In the genomic region with DNA sequence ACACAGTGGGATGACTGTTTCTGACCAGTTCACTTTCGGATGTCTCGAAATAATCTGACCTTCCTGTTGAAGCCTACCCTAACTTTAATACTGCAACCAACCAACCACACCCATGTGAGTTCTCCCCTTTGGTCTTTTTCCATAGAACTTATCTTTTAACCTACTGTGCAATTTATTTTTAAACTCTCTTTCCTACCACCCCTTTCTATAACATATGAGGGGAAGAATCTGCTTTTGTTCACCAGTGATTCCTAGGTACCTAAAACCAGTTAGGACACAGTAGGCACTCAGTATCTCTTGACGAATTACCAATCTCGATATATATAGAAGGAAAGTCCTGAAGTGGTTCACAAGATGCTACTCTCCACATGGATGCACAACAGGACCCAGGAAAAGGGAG, we compare ENCODE assay signal across 18 cellular contexts. TPM values are rescaled to one million over a fixed set of nuclear protein-coding genes. Genes with fewer than 3 reads are reported as not detected.
A peak's percentile ranks its signal among the peaks of the same experiment; 100 is the strongest.
DNase-seq lines count a peak whose midpoint lies in the region; ATAC-seq, FAIRE-seq and TF ChIP-seq lines count a peak whose summit lies in the region.
"Had no signal": no experiment of that assay in that cellular context is flagged by ENCODE, and none has a peak within 500 bp of the region (broad histone marks: within the 10 kb centered on the region; RNA-seq: fewer than 3 reads in every experiment).

No MANE protein-coding gene starts in this region.

- no peaks in the 10 kb centered on the region for H3K9me3 Mint-ChIP-seq in naive thymus-derived CD8-positive, alpha-beta T cell
- no peaks in the 10 kb centered on the region for H3K9me3 Mint-ChIP-seq in CD8-positive, alpha-beta memory T cell
- H3K9me3 Mint-ChIP-seq: CD4-positive, alpha-beta T cell had no signal

- POLR2A ChIA-PET in HepG2 (lab: Yijun Ruan, JAX): no interaction called here
- POLR2A ChIA-PET in naive thymus-derived CD8-positive, alpha-beta T cell (lab: Charles Lee): interaction anchor here (0.6 kb wide), 1 partner anchor 49 kb away, joined by 5 read pairs; no protein-coding TSS in a partner anchor
- POLR2A ChIA-PET in CD8-positive, alpha-beta memory T cell (lab: Charles Lee): no interaction called here

- peaks cover 5% of the 10 kb centered on the region; the same call in 1 of the 2 replicates for H4K20me1 ChIP-seq in HepG2 (ENCODE audit: insufficient read depth, low read length)

- no peak overlapping the region for H3K4me3 Mint-ChIP-seq in T-helper 17 cell
- H3K4me3 Mint-ChIP-seq in naive thymus-derived CD8-positive, alpha-beta T cell: no peak overlapping the region
- H3K4me3 Mint-ChIP-seq in CD8-positive, alpha-beta memory T cell: no peak overlapping the region
- H3K4me3 Mint-ChIP-seq: CD4-positive, alpha-beta T cell had no signal

- H3K4me3 ChIP-seq in HepG2 (replicated peaks in 1 of 3; ENCODE audit: insufficient read depth in 1 of 3, low read depth in 2 of 3, low read length in 3 of 3) (no peak overlapping the region), right lobe of liver (no peak overlapping the region)
- H3K4me3 ChIP-seq in CD8-positive, alpha-beta memory T cell (ENCODE audit: low read length): no peak overlapping the region
- H3K4me3 ChIP-seq: GM23248 had no signal

- no peak overlapping the region for H3K4me2 ChIP-seq in HepG2 (ENCODE audit: low read depth, low read length)

- intact Hi-C loops in HepG2 (cut with micrococcal nuclease; ENCODE audit: unreplicated experiment): no loop called here
- intact Hi-C loops in right lobe of liver (cut with DNase I): no loop called here
- intact Hi-C loops in left colon (cut with DNase I, micrococcal nuclease): no loop called here

- no peak for FAIRE-seq in HepG2 (lab: Jason Lieb, UNC)
- FAIRE-seq: A204.1, H54 had no signal

- H3K4me1 ChIP-seq in HepG2 (ENCODE audit: insufficient read depth, low read length) (peaks cover 9% of the 10 kb centered on the region), right lobe of liver (peaks cover 0 to 3% (median 0%) of the 10 kb centered on the region in 4 donors)
- H3K4me1 ChIP-seq in CD8-positive, alpha-beta memory T cell (ENCODE audit: insufficient read depth, low read length): no peaks in the 10 kb centered on the region
- H3K4me1 ChIP-seq: BE2C had no signal

- CTCF ChIA-PET in HepG2 (lab: Yijun Ruan, JAX; ENCODE audit: low intra/inter-chr PET ratio, low total read pairs): no interaction called here
- CTCF ChIA-PET in CD8-positive, alpha-beta memory T cell (lab: Charles Lee): no interaction called here

- TF ChIP-seq RAD21 in HepG2 (CRISPR knock-in tag; IDR thresholded peaks at IDR 0.05): no peak

- peaks cover 12% of the 10 kb centered on the region for H3K79me2 ChIP-seq in HepG2 (ENCODE audit: insufficient read depth, low read length)

- TF ChIP-seq CTCF in HepG2 (CRISPR knock-in tag; IDR thresholded peaks at IDR 0.05): no peak
- TF ChIP-seq CTCF in right lobe of liver (IDR thresholded peaks at IDR 0.05): no peak

- H3K36me3 ChIP-seq in HepG2 (replicated peaks in 1 of 2; ENCODE audit: control insufficient read depth in 1 of 2, insufficient read depth in 2 of 2, low read length in 2 of 2) (peaks cover 1 to 17% of the 10 kb centered on the region in 2 experiments; a peak in 4 of 5 replicates), right lobe of liver (peaks cover 0 to 41% (median 18%) of the 10 kb centered on the region in 4 donors)
- H3K36me3 ChIP-seq in CD8-positive, alpha-beta memory T cell (ENCODE audit: insufficient read depth, low read length): peaks cover 4% of the 10 kb centered on the region

- no TSS peak for BruUV-seq in HepG2 (replicated peaks; lab: Mats Ljungman, UMichigan)

- no peaks in the 10 kb centered on the region for H3K27me3 Mint-ChIP-seq in T-helper 17 cell
- H3K27me3 Mint-ChIP-seq in naive thymus-derived CD8-positive, alpha-beta T cell: no peaks in the 10 kb centered on the region
- H3K27me3 Mint-ChIP-seq in CD8-positive, alpha-beta memory T cell: no peaks in the 10 kb centered on the region
- H3K27me3 Mint-ChIP-seq: CD4-positive, alpha-beta T cell had no signal

- H3K36me3 Mint-ChIP-seq in T-helper 17 cell (ENCODE audit: low read depth): peaks cover 5% of the 10 kb centered on the region
- peaks cover 4 to 51% (median 10%) of the 10 kb centered on the region in 3 donors for H3K36me3 Mint-ChIP-seq in naive thymus-derived CD8-positive, alpha-beta T cell
- peaks cover 0 to 56% (median 4%) of the 10 kb centered on the region in 3 donors for H3K36me3 Mint-ChIP-seq in CD8-positive, alpha-beta memory T cell

- H3K27me3 ChIP-seq in HepG2 (ENCODE audit: control insufficient read depth in 1 of 2, insufficient read depth in 2 of 2, low read length in 2 of 2) (no peaks in the 10 kb centered on the region), right lobe of liver (no peaks in the 10 kb centered on the region)
- H3K27me3 ChIP-seq in CD8-positive, alpha-beta memory T cell (ENCODE audit: insufficient read depth, low read length, poor library complexity, severe bottlenecking): no peaks in the 10 kb centered on the region
- H3K27me3 ChIP-seq: BE2C had no signal

- TF ChIP-seq EP300 in HepG2 (IDR thresholded peaks at IDR 0.05; ENCODE audit: low read depth in 2 of 2, low read length in 2 of 2): no peak
- TF ChIP-seq EP300 in HepG2 (CRISPR knock-in tag; IDR thresholded peaks at IDR 0.05; ENCODE audit: borderline replicate concordance): no peak

- no peak overlapping the region for H3K27ac ChIP-seq in HepG2 (ENCODE audit: extremely low read length, insufficient read depth, low read length)
- H3K27ac ChIP-seq in right lobe of liver: no peak overlapping the region
- no peak overlapping the region for H3K27ac ChIP-seq in CD8-positive, alpha-beta memory T cell (ENCODE audit: low read depth, low read length)
- H3K27ac ChIP-seq: C4-2B, GM23248 had no signal

- TF ChIP-seq POLR2A in HepG2 (IDR thresholded peaks at IDR 0.05; ENCODE audit: insufficient read depth in 1 of 2, low read depth in 2 of 2, low read length in 2 of 2) (no peak), right lobe of liver (IDR thresholded peaks at IDR 0.05) (no peak), GM18505 (IDR thresholded peaks at IDR 0.05; ENCODE audit: borderline replicate concordance, extremely low read depth, insufficient read depth, insufficient read length) (peak; percentile 22)

- in situ Hi-C loops in HepG2 (cut with HindIII; ENCODE audit: extremely low pct_ligation_motif_present, low pct_unique_long_range_greater_than_20kb): no loop called here

- H3K9ac ChIP-seq in HepG2 (ENCODE audit: insufficient read depth, low read depth, low read length): no peak overlapping the region
- H3K9ac ChIP-seq: GM23248 had no signal

- ATAC-seq in HepG2: no peak
- ATAC-seq in right lobe of liver: no peak
- no peak for ATAC-seq in GM18505 (IDR thresholded peaks at IDR 0.05; ENCODE audit: unreplicated experiment)
- no peak for ATAC-seq in T-helper 17 cell
- peak; percentile 18 for ATAC-seq in left colon
- no peak for ATAC-seq in naive thymus-derived CD8-positive, alpha-beta T cell

- peaks cover 9% of the 10 kb centered on the region for H3K4me1 Mint-ChIP-seq in T-helper 17 cell
- peaks cover 2 to 21% (median 19%) of the 10 kb centered on the region in 4 donors for H3K4me1 Mint-ChIP-seq in naive thymus-derived CD8-positive, alpha-beta T cell
- peaks cover 9 to 23% (median 11%) of the 10 kb centered on the region in 3 donors for H3K4me1 Mint-ChIP-seq in CD8-positive, alpha-beta memory T cell

- 98% methylated on average over 4 of the region's 4 CpGs for WGBS in HepG2 (ENCODE audit: low lambda C conversion rate)
- WGBS in right lobe of liver (ENCODE audit: insufficient coverage, low coverage, low lambda C conversion rate, missing lambda C conversion rate): 72% methylated on average over 2 of the region's 4 CpGs

- DNase-seq in HepG2 (ENCODE audit: low spot score) (no peak), right lobe of liver (no peak), T-helper 17 cell (no peak), left colon (no peak)
- no peak for DNase-seq in naive thymus-derived CD8-positive, alpha-beta T cell
- no peak for DNase-seq in CD8-positive, alpha-beta memory T cell
- DNase-seq: ACHN; BE2C; CD4-positive, alpha-beta T cell; DMS153; DMS79; GDM1; GM23248; HCEC 1CT had no signal

- H3K9me3 ChIP-seq in HepG2 (ENCODE audit: low read length): no peaks in the 10 kb centered on the region
- H3K9me3 ChIP-seq in right lobe of liver: no peaks in the 10 kb centered on the region
- no peaks in the 10 kb centered on the region for H3K9me3 ChIP-seq in T-helper 17 cell (ENCODE audit: control insufficient read depth, low read length, poor library complexity, severe bottlenecking)
- H3K9me3 ChIP-seq in CD8-positive, alpha-beta memory T cell (ENCODE audit: low read length): no peaks in the 10 kb centered on the region
- H3K9me3 ChIP-seq: BE2C had no signal

- peak overlapping the region; percentile 79 for H3K27ac Mint-ChIP-seq in T-helper 17 cell
- no peak overlapping the region for H3K27ac Mint-ChIP-seq in naive thymus-derived CD8-positive, alpha-beta T cell
- H3K27ac Mint-ChIP-seq in CD8-positive, alpha-beta memory T cell: peak overlapping the region in 3 of 8 donors; percentile 7 to 42 (median 37)

- H2AFZ ChIP-seq in HepG2 (ENCODE audit: low read length): no peak overlapping the region
- H2AFZ ChIP-seq: GM23248 had no signal

RNA-seq across cellular contexts. Expression of gene COX7A2, which starts 7.0 kb away (rescaled TPM):
- total RNA-seq in HepG2 (2016; rRNA removed; fragmentation: Illumina TruSeq; extraction: Trizol) (481 and 556 TPM in 2 replicates), right lobe of liver (100 to 1,000 TPM; 159 to 345 (median 218) TPM), T-helper 17 cell (100 to 1,000 TPM; 189 to 214 TPM), left colon (100 to 1,000 TPM; 704 to 802 TPM)
- total RNA-seq in HepG2 (2016; cell fraction: cytosol; rRNA removed; fragmentation: Illumina TruSeq; extraction: Trizol; ENCODE audit: low read depth): 280 and 328 TPM in 2 replicates
- 517 and 605 TPM in 2 replicates for total RNA-seq in HepG2 (2016; cell fraction: insoluble cytoplasmic fraction; rRNA removed; fragmentation: Illumina TruSeq; extraction: Trizol)
- 294 and 325 TPM in 2 replicates for total RNA-seq in HepG2 (2016; cell fraction: membrane; rRNA removed; fragmentation: Illumina TruSeq; extraction: Trizol)
- total RNA-seq in HepG2 (2016; cell fraction: nucleus; rRNA removed; fragmentation: Illumina TruSeq; extraction: Trizol): 231 and 261 TPM in 2 replicates
- polyA plus RNA-seq in HepG2 (2011; rRNA removed): 311 and 407 TPM in 2 replicates
- 137 and 186 TPM in 2 replicates for polyA plus RNA-seq in HepG2 (2011; cell fraction: cytosol; rRNA removed)
- 59.1 and 61.9 TPM in 2 replicates for polyA plus RNA-seq in HepG2 (2011; cell fraction: nucleus; rRNA removed)
- 241 and 395 TPM in 2 replicates for polyA plus RNA-seq in HepG2 (2012)
- polyA plus RNA-seq in HepG2 (2016; cell fraction: cytosol; fragmentation: Illumina TruSeq; extraction: Trizol; ENCODE audit: low read depth): 218 and 256 TPM in 2 replicates
- polyA plus RNA-seq in HepG2 (2016; cell fraction: insoluble cytoplasmic fraction; fragmentation: Illumina TruSeq; extraction: Trizol; ENCODE audit: low read depth): 311 and 334 TPM in 2 replicates
- polyA plus RNA-seq in HepG2 (2016; cell fraction: membrane; fragmentation: Illumina TruSeq; extraction: Trizol; ENCODE audit: low read depth): 165 and 228 TPM in 2 replicates
- polyA plus RNA-seq in HepG2 (2016; cell fraction: nucleus; fragmentation: Illumina TruSeq; extraction: Trizol; ENCODE audit: insufficient read depth, low read depth): 278 and 326 TPM in 2 replicates
- polyA minus RNA-seq in HepG2 (2011; rRNA and poly(A)+ RNA removed; ENCODE audit: low replicate concordance): 63.3 and 108 TPM in 2 replicates
- polyA minus RNA-seq in HepG2 (2011; cell fraction: cytosol; rRNA and poly(A)+ RNA removed): 36.2 and 38.6 TPM in 2 replicates
- polyA minus RNA-seq in HepG2 (2011; cell fraction: nucleus; rRNA and poly(A)+ RNA removed): 17.8 and 18.6 TPM in 2 replicates
- 100 to 1,000 TPM; 198 to 213 TPM for total RNA-seq in naive thymus-derived CD8-positive, alpha-beta T cell
- polyA plus RNA-seq in naive thymus-derived CD8-positive, alpha-beta T cell: 1,000 to 10,000 TPM in 1 of 3 donors, 100 to 1,000 TPM in 2; 788 to 1,025 (median 870) TPM
- total RNA-seq in CD8-positive, alpha-beta memory T cell: 100 to 1,000 TPM; 504 to 527 TPM
- polyA plus RNA-seq in CD8-positive, alpha-beta memory T cell: 853 TPM

RNA-seq across cellular contexts. Expression of gene COL12A1, which starts 30.8 kb away (rescaled TPM):
- total RNA-seq in HepG2 (2016; rRNA removed; fragmentation: Illumina TruSeq; extraction: Trizol) (0.02 TPM in 1 of 2 replicates, not detected in the other), right lobe of liver (1 to 10 TPM; 1.1 to 4.4 (median 3.0) TPM), T-helper 17 cell (under 1 TPM in 1 of 2 donors, not detected in 1; 0.08 TPM), left colon (10 to 100 TPM in 1 of 2 donors, 1 to 10 TPM in 1; 5.5 to 18.4 TPM)
- total RNA-seq in HepG2 (2016; cell fraction: cytosol; rRNA removed; fragmentation: Illumina TruSeq; extraction: Trizol; ENCODE audit: low read depth): not detected in 2 replicates
- not detected in 2 replicates for total RNA-seq in HepG2 (2016; cell fraction: insoluble cytoplasmic fraction; rRNA removed; fragmentation: Illumina TruSeq; extraction: Trizol)
- total RNA-seq in HepG2 (2016; cell fraction: membrane; rRNA removed; fragmentation: Illumina TruSeq; extraction: Trizol): not detected in 2 replicates
- total RNA-seq in HepG2 (2016; cell fraction: nucleus; rRNA removed; fragmentation: Illumina TruSeq; extraction: Trizol): 0.06 TPM in 1 of 2 replicates, not detected in the other
- polyA plus RNA-seq in HepG2 (2011; rRNA removed): 0.20 TPM in 1 of 2 replicates, not detected in the other
- 0.01 TPM in 1 of 2 replicates, not detected in the other for polyA plus RNA-seq in HepG2 (2011; cell fraction: cytosol; rRNA removed)
- polyA plus RNA-seq in HepG2 (2011; cell fraction: nucleus; rRNA removed): 0.07 TPM in 1 of 2 replicates, not detected in the other
- polyA plus RNA-seq in HepG2 (2012): 0.01 TPM in 1 of 2 replicates, not detected in the other
- polyA plus RNA-seq in HepG2 (2016; cell fraction: cytosol; fragmentation: Illumina TruSeq; extraction: Trizol; ENCODE audit: low read depth): not detected in 2 replicates
- not detected in 2 replicates for polyA plus RNA-seq in HepG2 (2016; cell fraction: insoluble cytoplasmic fraction; fragmentation: Illumina TruSeq; extraction: Trizol; ENCODE audit: low read depth)
- not detected in 2 replicates for polyA plus RNA-seq in HepG2 (2016; cell fraction: membrane; fragmentation: Illumina TruSeq; extraction: Trizol; ENCODE audit: low read depth)
- polyA plus RNA-seq in HepG2 (2016; cell fraction: nucleus; fragmentation: Illumina TruSeq; extraction: Trizol; ENCODE audit: insufficient read depth, low read depth): 0.12 TPM in 1 of 2 replicates, not detected in the other
- polyA minus RNA-seq in HepG2 (2011; rRNA and poly(A)+ RNA removed; ENCODE audit: low replicate concordance): 328 TPM in 1 of 2 replicates, not detected in the other
- polyA minus RNA-seq in HepG2 (2011; cell fraction: cytosol; rRNA and poly(A)+ RNA removed): 0.79 and 2.3 TPM in 2 replicates
- polyA minus RNA-seq in HepG2 (2011; cell fraction: nucleus; rRNA and poly(A)+ RNA removed): 0.12 and 0.77 TPM in 2 replicates
- not detected for total RNA-seq in naive thymus-derived CD8-positive, alpha-beta T cell
- polyA plus RNA-seq in naive thymus-derived CD8-positive, alpha-beta T cell: not detected
- not detected for total RNA-seq in CD8-positive, alpha-beta memory T cell
- polyA plus RNA-seq in CD8-positive, alpha-beta memory T cell: not detected
- total RNA-seq: CD4-positive, alpha-beta T cell had no signal

RNA-seq across cellular contexts. Expression of gene TMEM30A, which starts 48.0 kb away (rescaled TPM):
- total RNA-seq in HepG2 (2016; rRNA removed; fragmentation: Illumina TruSeq; extraction: Trizol) (38.4 and 54.4 TPM in 2 replicates), right lobe of liver (10 to 100 TPM; 40.1 to 66.8 (median 62.2) TPM), T-helper 17 cell (10 to 100 TPM; 36.5 to 43.6 TPM), left colon (100 to 1,000 TPM in 1 of 2 donors, 10 to 100 TPM in 1; 91.2 to 107 TPM)
- total RNA-seq in HepG2 (2016; cell fraction: cytosol; rRNA removed; fragmentation: Illumina TruSeq; extraction: Trizol; ENCODE audit: low read depth): 1.8 and 2.4 TPM in 2 replicates
- 32.4 and 47.0 TPM in 2 replicates for total RNA-seq in HepG2 (2016; cell fraction: insoluble cytoplasmic fraction; rRNA removed; fragmentation: Illumina TruSeq; extraction: Trizol)
- total RNA-seq in HepG2 (2016; cell fraction: membrane; rRNA removed; fragmentation: Illumina TruSeq; extraction: Trizol): 9.9 and 10.6 TPM in 2 replicates
- 57.2 and 65.2 TPM in 2 replicates for total RNA-seq in HepG2 (2016; cell fraction: nucleus; rRNA removed; fragmentation: Illumina TruSeq; extraction: Trizol)
- polyA plus RNA-seq in HepG2 (2011; rRNA removed): 14.9 and 17.6 TPM in 2 replicates
- polyA plus RNA-seq in HepG2 (2011; cell fraction: cytosol; rRNA removed): 6.1 and 11.4 TPM in 2 replicates
- polyA plus RNA-seq in HepG2 (2011; cell fraction: nucleus; rRNA removed): 11.2 and 15.5 TPM in 2 replicates
- polyA plus RNA-seq in HepG2 (2012): 53.2 and 56.8 TPM in 2 replicates
- 1.9 TPM in 2 replicates for polyA plus RNA-seq in HepG2 (2016; cell fraction: cytosol; fragmentation: Illumina TruSeq; extraction: Trizol; ENCODE audit: low read depth)
- 28.3 and 31.1 TPM in 2 replicates for polyA plus RNA-seq in HepG2 (2016; cell fraction: insoluble cytoplasmic fraction; fragmentation: Illumina TruSeq; extraction: Trizol; ENCODE audit: low read depth)
- polyA plus RNA-seq in HepG2 (2016; cell fraction: membrane; fragmentation: Illumina TruSeq; extraction: Trizol; ENCODE audit: low read depth): 5.5 and 5.6 TPM in 2 replicates
- 68.9 and 74.9 TPM in 2 replicates for polyA plus RNA-seq in HepG2 (2016; cell fraction: nucleus; fragmentation: Illumina TruSeq; extraction: Trizol; ENCODE audit: insufficient read depth, low read depth)
- 7.4 and 11.2 TPM in 2 replicates for polyA minus RNA-seq in HepG2 (2011; rRNA and poly(A)+ RNA removed; ENCODE audit: low replicate concordance)
- 18.1 and 24.4 TPM in 2 replicates for polyA minus RNA-seq in HepG2 (2011; cell fraction: cytosol; rRNA and poly(A)+ RNA removed)
- polyA minus RNA-seq in HepG2 (2011; cell fraction: nucleus; rRNA and poly(A)+ RNA removed): 28.7 and 32.2 TPM in 2 replicates
- 10 to 100 TPM; 67.2 to 68.3 TPM for total RNA-seq in naive thymus-derived CD8-positive, alpha-beta T cell
- polyA plus RNA-seq in naive thymus-derived CD8-positive, alpha-beta T cell: 10 to 100 TPM; 36.8 to 50.9 (median 37.8) TPM
- total RNA-seq in CD8-positive, alpha-beta memory T cell: 10 to 100 TPM; 54.8 to 61.8 TPM
- 56.3 TPM for polyA plus RNA-seq in CD8-positive, alpha-beta memory T cell
